8 cellular contexts compared by ENCODE assay signal in genomic region chr2:162297925-162298552, GRCh38. TPM values are rescaled to one million over a fixed set of nuclear protein-coding genes. Genes with fewer than 3 reads are reported as not detected.
DNase-seq lines count a peak whose midpoint lies in the region; ATAC-seq and TF ChIP-seq lines count a peak whose summit lies in the region.

No MANE protein-coding gene starts in this region.

- no peak overlapping the region for H3K4me3 ChIP-seq in fibroblast of villous mesenchyme (ENCODE audit: low read depth, low read length)
- no peak overlapping the region for H3K4me3 ChIP-seq in trophoblast cell (ENCODE audit: low read depth, low read length)

- H2AFZ ChIP-seq in trophoblast cell (ENCODE audit: insufficient read depth, low read length, poor library complexity), result no peak overlapping the region

- peaks cover 2% of the 10 kb centered on the region for H3K79me1 ChIP-seq in trophoblast cell (ENCODE audit: low read length)

- H3K14ac ChIP-seq in trophoblast cell (ENCODE audit: low read length), result no peak overlapping the region

- no peaks in the 10 kb centered on the region for H3K27me3 ChIP-seq in trophoblast cell (ENCODE audit: insufficient read depth, low read length)

- no peak overlapping the region for H2BK12ac ChIP-seq in trophoblast cell (ENCODE audit: low read length)

- WGBS in trophoblast cell (ENCODE audit: extremely low coverage, insufficient coverage, insufficient read length), result no CpG with 5 or more reads among the region's 5 CpGs

- no peaks in the 10 kb centered on the region for H3K9me3 ChIP-seq in trophoblast cell (ENCODE audit: insufficient read depth, low read depth, low read length)

- TF ChIP-seq CTCF in C4-2B (conservative IDR thresholded peaks at IDR 0.05) (peak; percentile 84), fibroblast of villous mesenchyme (IDR thresholded peaks at IDR 0.05; ENCODE audit: insufficient read depth, low read depth, low read length) (peak; percentile 80)

- H3K4me2 ChIP-seq in trophoblast cell (ENCODE audit: low read length), result no peak overlapping the region

- peak; percentile 52 for ATAC-seq in GM18505 (IDR thresholded peaks at IDR 0.05; ENCODE audit: unreplicated experiment)
- ATAC-seq in HG03196 (IDR thresholded peaks at IDR 0.05; ENCODE audit: unreplicated experiment), result peak; percentile 61
- ATAC-seq in HG02852 (IDR thresholded peaks at IDR 0.05; ENCODE audit: unreplicated experiment), result no peak

- no peak overlapping the region for H3K27ac ChIP-seq in C4-2B
- H3K27ac ChIP-seq in trophoblast cell (ENCODE audit: low read depth, low read length), result no peak overlapping the region

- no peak overlapping the region for H4K8ac ChIP-seq in trophoblast cell (ENCODE audit: low read depth, low read length)

- H2AK5ac ChIP-seq in trophoblast cell (ENCODE audit: low read length), result no peak overlapping the region

- no peak overlapping the region for H3K4ac ChIP-seq in trophoblast cell (ENCODE audit: low read depth, low read length)

- no peak overlapping the region for H2BK120ac ChIP-seq in trophoblast cell (ENCODE audit: insufficient read depth, low read length, poor library complexity)

- no peak overlapping the region for H3K23ac ChIP-seq in trophoblast cell (ENCODE audit: low read length)

- no peak overlapping the region for H2BK5ac ChIP-seq in trophoblast cell (ENCODE audit: low read depth, low read length, poor library complexity)

- no peak for TF ChIP-seq POLR2A in GM18505 (IDR thresholded peaks at IDR 0.05; ENCODE audit: borderline replicate concordance, extremely low read depth, insufficient read depth, insufficient read length)

- H3K4me1 ChIP-seq in trophoblast cell (ENCODE audit: control insufficient read depth in 1 of 2, insufficient read depth in 2 of 2, low read length in 2 of 2), result no peaks in the 10 kb centered on the region

- no peak overlapping the region for H4K12ac ChIP-seq in trophoblast cell (ENCODE audit: low read depth, low read length)

- no peak overlapping the region for H3K18ac ChIP-seq in trophoblast cell (ENCODE audit: low read length)

- no peaks in the 10 kb centered on the region for H3K36me3 ChIP-seq in trophoblast cell (ENCODE audit: control insufficient read depth in 1 of 2, insufficient read depth in 2 of 2, low read length in 2 of 2)

- H3K79me2 ChIP-seq in trophoblast cell (ENCODE audit: control insufficient read depth, insufficient read depth, low read length, poor library complexity), result no peaks in the 10 kb centered on the region

- DNase-seq in NCI-H446 treated with DMSO at 0.1 percent for 48 hours (lab: John Stamatoyannopoulos, UW) (peak; percentile 34), fibroblast of villous mesenchyme (ENCODE audit: low read depth) (peak; percentile 86), trophoblast cell (peak; percentile 64 to 95)
- DNase-seq in activated CD4-positive, alpha-beta T cell treated with anti-CD3 and anti-CD28 coated beads, Interleukin-2, amount 50 U/mL, for 4 hours, result peak; percentile 35 to 39

- H3K9ac ChIP-seq in trophoblast cell (ENCODE audit: low read length), result no peak overlapping the region

- H4K91ac ChIP-seq in trophoblast cell (ENCODE audit: low read depth, low read length), result no peak overlapping the region

RNA-seq across cellular contexts. Expression of gene IFIH1, which starts 20.4 kb away (rescaled TPM):
- total RNA-seq in fibroblast of villous mesenchyme, result 3.9 and 7.8 TPM in 2 replicates
- polyA plus RNA-seq in trophoblast cell (2013), result 1.3 TPM in 2 replicates

RNA-seq across cellular contexts. Expression of gene GCA, which starts 45.9 kb away (rescaled TPM):
- 2.3 and 3.9 TPM in 2 replicates for total RNA-seq in fibroblast of villous mesenchyme
- 8.3 and 8.5 TPM in 2 replicates for polyA plus RNA-seq in trophoblast cell (2013)

RNA-seq across cellular contexts. Expression of gene FAP, which starts 54.8 kb away (rescaled TPM):
- total RNA-seq in fibroblast of villous mesenchyme, result 207 and 223 TPM in 2 replicates
- 3.1 and 4.1 TPM in 2 replicates for polyA plus RNA-seq in trophoblast cell (2013)

Comparison
In these comparisons a context has a peak if more than half of its experiments do, and no peak if none do; other contexts are left out.
1. DNase-seq: peak in every context shown above with its lines; median percentile 86 in fibroblast of villous mesenchyme; 80 in trophoblast cell; 37 in activated CD4-positive, alpha-beta T cell treated with anti-CD3 and anti-CD28 coated beads, Interleukin-2, amount 50 U/mL, for 4 hours; 34 in NCI-H446 treated with DMSO at 0.1 percent for 48 hours.